Comparison of ENCODE assay signal across 1 cellular context in the genomic region with DNA sequence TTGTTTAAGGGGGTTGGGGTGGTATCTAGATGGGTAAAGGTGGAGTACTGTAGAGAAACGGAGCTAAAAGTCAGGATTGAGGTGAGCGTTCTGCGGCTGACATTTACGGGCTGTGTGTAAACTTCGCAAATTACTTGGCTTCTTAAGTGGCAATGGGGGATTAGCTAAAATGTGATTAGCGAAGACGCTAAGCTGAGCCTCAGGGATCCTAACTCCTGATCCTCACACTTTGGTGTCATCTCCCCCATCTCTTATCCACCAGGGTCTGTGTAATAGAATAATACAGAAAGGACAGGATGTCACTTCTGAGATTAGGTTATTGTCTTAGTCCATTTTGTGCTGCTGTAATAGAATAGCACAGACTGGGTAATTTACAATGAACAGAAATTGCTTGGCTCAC.
TF ChIP-seq lines count a peak whose summit lies in the region.

No MANE protein-coding gene starts in this region.

TF ChIP-seq in HEK293, 187 proteins besides CTCF, POLR2A, EP300 and RAD21 (continued from another document):
- TF ChIP-seq, protein P1, sequence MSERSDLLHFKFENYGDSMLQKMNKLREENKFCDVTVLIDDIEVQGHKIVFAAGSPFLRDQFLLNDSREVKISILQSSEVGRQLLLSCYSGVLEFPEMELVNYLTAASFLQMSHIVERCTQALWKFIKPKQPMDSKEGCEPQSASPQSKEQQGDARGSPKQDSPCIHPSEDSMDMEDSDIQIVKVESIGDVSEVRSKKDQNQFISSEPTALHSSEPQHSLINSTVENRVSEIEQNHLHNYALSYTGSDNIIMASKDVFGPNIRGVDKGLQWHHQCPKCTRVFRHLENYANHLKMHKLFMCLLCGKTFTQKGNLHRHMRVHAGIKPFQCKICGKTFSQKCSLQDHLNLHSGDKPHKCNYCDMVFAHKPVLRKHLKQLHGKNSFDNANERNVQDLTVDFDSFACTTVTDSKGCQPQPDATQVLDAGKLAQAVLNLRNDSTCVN (tag by site-specific recombination; optimal IDR thresholded peaks at IDR 0.05) = no peak
